ENCODE assay signal across 18 cellular contexts in the genomic region with DNA sequence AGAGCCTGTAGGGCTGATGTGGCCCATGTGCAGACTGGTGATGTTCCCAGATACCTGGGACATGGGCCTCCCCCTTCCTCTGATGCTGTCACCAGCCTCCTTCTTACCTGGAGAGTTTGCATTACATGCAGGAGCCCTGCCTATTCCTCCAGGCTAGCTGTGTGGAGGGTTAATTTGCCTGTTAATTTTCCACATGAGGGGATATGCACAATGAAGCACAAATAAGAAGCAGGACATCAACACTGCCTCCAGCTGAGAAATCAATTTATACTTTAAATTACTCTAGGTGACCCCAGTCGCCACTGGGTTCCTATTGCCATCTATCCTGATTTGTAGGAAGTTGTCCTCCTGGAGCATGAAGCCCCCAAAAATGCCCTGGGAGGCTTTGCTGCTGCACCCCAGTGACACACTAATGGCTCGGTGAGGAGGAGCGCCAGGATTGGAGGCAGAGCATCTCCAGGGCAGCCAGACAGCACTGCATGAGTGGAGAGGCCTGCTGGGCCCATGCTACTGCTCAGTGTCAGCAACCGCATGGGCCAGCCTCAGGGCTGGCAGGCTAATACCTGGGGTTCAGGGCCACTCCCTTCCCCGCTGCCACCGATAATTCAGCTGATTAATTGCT.
A peak's percentile ranks its signal among the peaks of the same experiment; 100 is the strongest.
DNase-seq lines count a peak whose midpoint lies in the region; ATAC-seq and TF ChIP-seq lines count a peak whose summit lies in the region.
"Had no signal": no experiment of that assay in that cellular context is flagged by ENCODE, and none has a peak within 500 bp of the region (broad histone marks: within the 10 kb centered on the region; RNA-seq: fewer than 3 reads in every experiment).

No MANE protein-coding gene starts in this region.

- DNase-seq in activated naive CD4-positive, alpha-beta T cell treated with anti-CD3 and anti-CD28 coated beads, Interleukin-2, amount 50 U/mL, for 72 hours (ENCODE audit: low spot score in 2 of 2), result no peak
- DNase-seq in NCI-H526 (lab: John Stamatoyannopoulos, UW) (peak; percentile 95 to 96), esophagus muscularis mucosa (ENCODE audit: extremely low spot score) (peak; percentile 60), NCI-H446 treated with DMSO at 0.1 percent for 48 hours (lab: John Stamatoyannopoulos, UW) (no peak), NCI-H128 (lab: John Stamatoyannopoulos, UW; ENCODE audit: unreplicated experiment) (no peak), NCI-H510A (lab: John Stamatoyannopoulos, UW) (no peak)
- DNase-seq in activated CD8-positive, alpha-beta memory T cell treated with anti-CD3 and anti-CD28 coated beads for 24 hours, result no peak
- DNase-seq: DMS 273 treated with DMSO at 0.1 percent for 48 hours, EL, HCEC 1CT, KG1, NCI-H1105, NCI-H2029 treated with DMSO at 0.1 percent for 48 hours, SJCRH30, SW 1271 had no signal

- TF ChIP-seq EP300 in esophagus muscularis mucosa (IDR thresholded peaks at IDR 0.05), result no peak

- H3K4me3 Mint-ChIP-seq in activated naive CD4-positive, alpha-beta T cell treated with anti-CD3 and anti-CD28 coated beads, Interleukin-2, amount 50 U/mL, for 24 hours, result no peak overlapping the region

- no peaks in the 10 kb centered on the region for H3K36me3 ChIP-seq in esophagus muscularis mucosa
- H3K36me3 ChIP-seq: BLaER1 treated with 17β-estradiol and CSF1 and Interleukin-3, amounts not matched to agents 10 nM and 100 nM; SJCRH30 had no signal

- H3K9me3 ChIP-seq in esophagus muscularis mucosa, result no peaks in the 10 kb centered on the region
- H3K9me3 ChIP-seq: BLaER1 treated with 17β-estradiol and CSF1 and Interleukin-3, amounts not matched to agents 10 nM and 100 nM; SJCRH30 had no signal

- no peaks in the 10 kb centered on the region for H3K4me1 Mint-ChIP-seq in activated naive CD4-positive, alpha-beta T cell treated with anti-CD3 and anti-CD28 coated beads, Interleukin-2, amount 50 U/mL, for 24 hours

- intact Hi-C loops in esophagus muscularis mucosa (cut with DNase I), result no loop called here

- TF ChIP-seq POLR2A in esophagus muscularis mucosa (IDR thresholded peaks at IDR 0.05; ENCODE audit: low read depth), result no peak

- H3K9me3 Mint-ChIP-seq in activated naive CD4-positive, alpha-beta T cell treated with anti-CD3 and anti-CD28 coated beads, Interleukin-2, amount 50 U/mL, for 24 hours, result no peaks in the 10 kb centered on the region
- H3K9me3 Mint-ChIP-seq in activated naive CD4-positive, alpha-beta T cell treated with anti-CD3 and anti-CD28 coated beads, Interleukin-2, amount 50 U/mL, for 72 hours, result no peaks in the 10 kb centered on the region

- H3K27me3 ChIP-seq in esophagus muscularis mucosa, result no peaks in the 10 kb centered on the region
- H3K27me3 ChIP-seq: BLaER1 treated with 17β-estradiol and CSF1 and Interleukin-3, amounts not matched to agents 10 nM and 100 nM; SJCRH30 had no signal

- no peaks in the 10 kb centered on the region for H3K4me1 ChIP-seq in esophagus muscularis mucosa

- H3K27ac ChIP-seq in esophagus muscularis mucosa (replicated peaks in 1 of 4), result no peak overlapping the region
- H3K27ac ChIP-seq: BLaER1 treated with 17β-estradiol and CSF1 and Interleukin-3, amounts not matched to agents 10 nM and 100 nM; RWPE1; SJCRH30 had no signal

- H3K4me3 ChIP-seq in esophagus muscularis mucosa, result no peak overlapping the region
- H3K4me3 ChIP-seq: BLaER1 treated with 17β-estradiol and CSF1 and Interleukin-3, amounts not matched to agents 10 nM and 100 nM; SJCRH30 had no signal

- peak overlapping the region; percentile 43 for H3K27ac Mint-ChIP-seq in activated naive CD4-positive, alpha-beta T cell treated with anti-CD3 and anti-CD28 coated beads, Interleukin-2, amount 50 U/mL, for 24 hours
- H3K27ac Mint-ChIP-seq in activated naive CD4-positive, alpha-beta T cell treated with anti-CD3 and anti-CD28 coated beads, Interleukin-2, amount 50 U/mL, for 72 hours, result no peak overlapping the region

- no peaks in the 10 kb centered on the region for H3K36me3 Mint-ChIP-seq in activated naive CD4-positive, alpha-beta T cell treated with anti-CD3 and anti-CD28 coated beads, Interleukin-2, amount 50 U/mL, for 24 hours
- H3K36me3 Mint-ChIP-seq in activated naive CD4-positive, alpha-beta T cell treated with anti-CD3 and anti-CD28 coated beads, Interleukin-2, amount 50 U/mL, for 72 hours, result no peaks in the 10 kb centered on the region

- ATAC-seq in activated naive CD4-positive, alpha-beta T cell treated with anti-CD3 and anti-CD28 coated beads, Interleukin-2, amount 50 U/mL, for 72 hours, result no peak

- TF ChIP-seq CTCF in esophagus muscularis mucosa (IDR thresholded peaks at IDR 0.05), result no peak

- H3K27me3 Mint-ChIP-seq in activated naive CD4-positive, alpha-beta T cell treated with anti-CD3 and anti-CD28 coated beads, Interleukin-2, amount 50 U/mL, for 24 hours, result peaks cover 13% of the 10 kb centered on the region

- 100% methylated on average over 5 of the region's 6 CpGs for WGBS in esophagus muscularis mucosa

Comparison
In these comparisons a context has a peak if more than half of its experiments do, and no peak if none do; other contexts are left out.
1. DNase-seq: peak in NCI-H526 (2 of 2) and esophagus muscularis mucosa (single experiment); none in activated naive CD4-positive, alpha-beta T cell treated with anti-CD3 and anti-CD28 coated beads, Interleukin-2, amount 50 U/mL, for 72 hours (0 of 2), activated CD8-positive, alpha-beta memory T cell treated with anti-CD3 and anti-CD28 coated beads for 24 hours (single experiment), NCI-H446 treated with DMSO at 0.1 percent for 48 hours (single experiment), NCI-H128 (single experiment) and NCI-H510A (single experiment).